ENCODE assay signal across 36 cellular contexts in genomic region chr7:36752026-36752735, GRCh38. TPM values are rescaled to one million over a fixed set of nuclear protein-coding genes. Genes with fewer than 3 reads are reported as not detected.
"Had no signal": no experiment of that assay in that cellular context is flagged by ENCODE, and none has a peak within 500 bp of the region (broad histone marks: within the 10 kb centered on the region; RNA-seq: fewer than 3 reads in every experiment).

No MANE protein-coding gene starts in this region.

- H3K4me3 Mint-ChIP-seq: activated CD4-positive, alpha-beta memory T cell treated with anti-CD3 and anti-CD28 coated beads, Interleukin-2, amount 10 ng/mL, durations not matched to agents 7 days and 5 days; activated naive CD8-positive, alpha-beta T cell treated with anti-CD3 and anti-CD28 coated beads for 36 hours; activated T-cell treated with anti-CD3 and anti-CD28 coated beads, Interleukin-2, amount 50 U/mL, for 72 hours; activated T-helper 17 cell treated with anti-CD3 and anti-CD28 coated beads, Interleukin-2, amount 50 U/mL, for 72 hours; brain had no signal

- H3K4me1 ChIP-seq: SJCRH30 had no signal

- H3K36me3 ChIP-seq: SJCRH30, WERI-Rb-1 had no signal

- H3K27ac ChIP-seq: KMS-11, SJCRH30, SK-N-MC, WERI-Rb-1 had no signal

- H3K9me3 ChIP-seq: SJCRH30 had no signal

- FAIRE-seq: astrocyte, bronchial epithelial cell had no signal

- H3K9ac ChIP-seq: KMS-11 had no signal

- H3K9me3 Mint-ChIP-seq: activated naive CD8-positive, alpha-beta T cell treated with anti-CD3 and anti-CD28 coated beads for 36 hours; activated T-helper 17 cell treated with anti-CD3 and anti-CD28 coated beads, Interleukin-2, amount 50 U/mL, for 72 hours had no signal

- DNase-seq: activated CD4-positive, alpha-beta memory T cell treated with anti-CD3 and anti-CD28 coated beads, Interleukin-2, amount 10 ng/mL, durations not matched to agents 7 days and 5 days; activated CD4-positive, alpha-beta T cell treated with anti-CD3 and anti-CD28 coated beads for 1 hour; activated CD4-positive, alpha-beta T cell treated with anti-CD3 and anti-CD28 coated beads for 48 hours; activated CD4-positive, CD25-positive, alpha-beta regulatory T cell; activated CD8-positive, alpha-beta memory T cell treated with anti-CD3 and anti-CD28 coated beads for 24 hours; activated effector memory CD4-positive, alpha-beta T cell treated with anti-CD3 and anti-CD28 coated beads, Interleukin-2, amount 50 U/mL, for 16 hours; activated naive CD4-positive, alpha-beta T cell; activated naive CD4-positive, alpha-beta T cell treated with anti-CD3 and anti-CD28 coated beads, Interleukin-2, amount 50 U/mL, for 16 hours; activated naive CD8-positive, alpha-beta T cell treated with anti-CD3 and anti-CD28 coated beads for 36 hours; activated T-cell treated with anti-CD3 and anti-CD28 coated beads, Interleukin-2, amount 50 U/mL, for 1 hour; activated T-cell treated with anti-CD3 and anti-CD28 coated beads, Interleukin-2, amount 50 U/mL, for 72 hours; amygdala; caudate nucleus; NCI-H1092 treated with DMSO at 0.1 percent for 48 hours; NCI-H1417; NCI-H187 treated with DMSO at 0.1 percent for 48 hours; NCI-H2081; NCI-H2171 treated with DMSO at 0.1 percent for 48 hours; NCI-H2227 treated with DMSO at 0.1 percent for 48 hours; NCI-H446; NCI-H510A treated with DMSO at 0.1 percent for 48 hours; NCI-H526 treated with DMSO at 0.1 percent for 48 hours; NCI-H774; SHP77; SJCRH30; T1000; WERI-Rb-1 had no signal

- H3K27ac Mint-ChIP-seq: activated CD4-positive, alpha-beta memory T cell treated with anti-CD3 and anti-CD28 coated beads, Interleukin-2, amount 10 ng/mL, durations not matched to agents 7 days and 5 days; activated naive CD8-positive, alpha-beta T cell treated with anti-CD3 and anti-CD28 coated beads for 36 hours; activated T-cell treated with anti-CD3 and anti-CD28 coated beads, Interleukin-2, amount 50 U/mL, for 72 hours; activated T-helper 17 cell treated with anti-CD3 and anti-CD28 coated beads, Interleukin-2, amount 50 U/mL, for 72 hours; brain had no signal

- H3K4me3 ChIP-seq: SJCRH30, SK-N-MC had no signal

- H3K4me2 ChIP-seq: KMS-11 had no signal

- H3K27me3 Mint-ChIP-seq: activated naive CD8-positive, alpha-beta T cell treated with anti-CD3 and anti-CD28 coated beads for 36 hours had no signal

- H3K27me3 ChIP-seq: SJCRH30 had no signal

- ATAC-seq: activated T-cell treated with anti-CD3 and anti-CD28 coated beads, Interleukin-2, amount 50 U/mL, for 72 hours; activated T-helper 17 cell treated with anti-CD3 and anti-CD28 coated beads, Interleukin-2, amount 50 U/mL, for 72 hours; Panc1 had no signal

RNA-seq across cellular contexts. Expression of gene AOAH, which starts 27.9 kb away (rescaled TPM):
- total RNA-seq: astrocyte, bronchial epithelial cell, LHCN-M2, RPMI7951 had no signal
